ENCODE assay signal across 13 cellular contexts in genomic region chr3:169699536-169700050, GRCh38. TPM values are rescaled to one million over a fixed set of nuclear protein-coding genes. Genes with fewer than 3 reads are reported as not detected.
A peak's percentile ranks its signal among the peaks of the same experiment; 100 is the strongest.
DNase-seq lines count a peak whose midpoint lies in the region; ATAC-seq and TF ChIP-seq lines count a peak whose summit lies in the region.
"Had no signal": no experiment of that assay in that cellular context is flagged by ENCODE, and none has a peak within 500 bp of the region (broad histone marks: within the 10 kb centered on the region; RNA-seq: fewer than 3 reads in every experiment).

No MANE protein-coding gene starts in this region.

- peak; percentile 41 for DNase-seq in COR-L47 (lab: John Stamatoyannopoulos, UW)
- peak; percentile 88 for DNase-seq in astrocyte of the spinal cord (ENCODE audit: low read depth, low spot score)
- peak; percentile 65 to 69 for DNase-seq in heart right ventricle
- peak; percentile 66 to 91 for DNase-seq in psoas muscle
- DNase-seq in D341Med (ENCODE audit: low spot score), result no peak
- DNase-seq in activated gamma-delta T cell treated with Interleukin-2 at 50 U/mL for 16 hours, result no peak
- DNase-seq in NCI-H1930 (lab: John Stamatoyannopoulos, UW), result no peak
- DNase-seq: activated T-cell treated with anti-CD3 and anti-CD28 coated beads, Interleukin-2, amount 50 U/mL, for 1 hour; mesendoderm; NCI-H2227 treated with DMSO at 0.1 percent for 48 hours; SHP77 had no signal

- no peaks in the 10 kb centered on the region for H3K36me3 ChIP-seq in heart right ventricle
- no peaks in the 10 kb centered on the region for H3K36me3 ChIP-seq in psoas muscle (ENCODE audit: insufficient read depth in 1 of 2, low read depth in 1 of 2)

- 15 to 34% methylated on average over 8 of the region's 8 CpGs for WGBS in heart right ventricle, 2 donors
- 3 to 9% (median 6%) methylated on average over 8 of the region's 8 CpGs for WGBS in psoas muscle, 3 donors

- in situ Hi-C loops in astrocyte of the spinal cord (cut with HindIII; ENCODE audit: low sequenced_read_pairs), result no loop called here

- peak overlapping the region; percentile 31 to 76 (median 57) for H3K27ac ChIP-seq in heart right ventricle
- peak overlapping the region; percentile 31 for H3K27ac ChIP-seq in psoas muscle
- H3K27ac ChIP-seq: KMS-11 had no signal

- H3K9me3 ChIP-seq in heart right ventricle, result no peaks in the 10 kb centered on the region
- no peaks in the 10 kb centered on the region for H3K9me3 ChIP-seq in psoas muscle

- H3K4me3 ChIP-seq in astrocyte of the spinal cord (ENCODE audit: low read depth, low read length) (no peak overlapping the region), heart right ventricle (peak overlapping the region in 2 of 10 donors; percentile 5 to 15), psoas muscle (peak overlapping the region; percentile 31)

- H3K27me3 ChIP-seq in heart right ventricle, result no peaks in the 10 kb centered on the region
- no peaks in the 10 kb centered on the region for H3K27me3 ChIP-seq in psoas muscle (ENCODE audit: insufficient read depth in 3 of 3, low read length in 2 of 3)

- ATAC-seq in heart right ventricle, result peak; percentile 80 to 96 (median 90)
- ATAC-seq in psoas muscle, result peak; percentile 73 to 95 (median 84)
- ATAC-seq in HG03196 (IDR thresholded peaks at IDR 0.05; ENCODE audit: unreplicated experiment), result no peak

- H3K4me1 ChIP-seq in heart right ventricle (peaks cover 9 to 30% (median 18%) of the 10 kb centered on the region in 9 donors), psoas muscle (peaks cover 21% of the 10 kb centered on the region)

- TF ChIP-seq CTCF in astrocyte of the spinal cord (IDR thresholded peaks at IDR 0.05; ENCODE audit: low read depth, low read length) (no peak), heart right ventricle (IDR thresholded peaks at IDR 0.05) (no peak), psoas muscle (IDR thresholded peaks at IDR 0.05) (no peak)

- intact Hi-C loops in heart right ventricle (cut with DNase I), result no loop called here
- intact Hi-C loops in psoas muscle (cut with DNase I), result no loop called here

RNA-seq across cellular contexts. Expression of gene MECOM, which starts 36.1 kb away (rescaled TPM):
- 10 to 100 TPM; 13.1 to 27.7 (median 17.7) TPM for total RNA-seq in heart right ventricle
- polyA plus RNA-seq in heart right ventricle, result 10 to 100 TPM in 1 of 2 donors, 1 to 10 TPM in 1; 7.0 to 11.0 TPM
- 10 to 100 TPM in 1 of 4 donors, 1 to 10 TPM in 3; 6.6 to 11.5 (median 8.1) TPM for total RNA-seq in psoas muscle
- 1 to 10 TPM; 2.5 to 2.7 (median 2.6) TPM for polyA plus RNA-seq in psoas muscle

Comparison
In these comparisons a context has a peak if more than half of its experiments do, and no peak if none do; other contexts are left out.
1. DNase-seq: peak in COR-L47 (single experiment), astrocyte of the spinal cord (single experiment), heart right ventricle (2 of 2) and psoas muscle (2 of 2); none in D341Med (single experiment), activated gamma-delta T cell treated with Interleukin-2 at 50 U/mL for 16 hours (single experiment) and NCI-H1930 (0 of 2).